In the genomic region with DNA sequence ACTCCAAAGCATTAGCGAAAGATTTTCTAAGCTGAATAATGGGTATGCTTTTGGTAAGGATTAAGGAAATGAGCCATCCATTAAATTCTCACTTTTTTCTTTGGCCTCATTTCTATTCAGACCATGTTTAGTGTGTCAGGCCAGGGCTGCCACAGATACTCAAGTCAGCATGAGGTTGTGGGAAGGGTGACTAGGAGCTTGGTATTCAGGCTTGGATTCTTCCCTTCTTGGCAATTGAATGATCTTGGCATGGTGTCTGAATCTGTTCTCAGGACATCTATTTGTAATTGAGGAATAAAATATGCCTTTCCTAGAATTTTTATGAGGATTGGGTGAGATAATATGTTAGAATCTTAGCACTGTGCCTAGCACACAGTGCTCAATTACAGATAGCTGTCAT, we compare ENCODE assay signal across 20 cellular contexts.
"Had no signal": no experiment of that assay in that cellular context is flagged by ENCODE, and none has a peak within 500 bp of the region (broad histone marks: within the 10 kb centered on the region; RNA-seq: fewer than 3 reads in every experiment).

No MANE protein-coding gene starts in this region.

- ATAC-seq: activated T-cell treated with anti-CD3 and anti-CD28 coated beads, Interleukin-2, amount 50 U/mL, for 4 hours; gastrocnemius medialis; left lobe of liver; sciatic nerve; stimulated activated naive B cell treated with anti-CD40 and anti-IgM and Interleukin-4, amounts not matched to agents 10 μg/mL and 1 μg/mL and 100 μg/mL, for 72 hours had no signal

- H3K36me3 ChIP-seq: breast epithelium, gastrocnemius medialis, uterus had no signal

- H3K4me3 ChIP-seq: breast epithelium, esophagus squamous epithelium, gastrocnemius medialis, lung, spleen, tibial nerve, uterus had no signal

- H3K4me1 ChIP-seq: breast epithelium, esophagus squamous epithelium, gastrocnemius medialis, spleen, tibial nerve, uterus had no signal

- DNase-seq: activated CD4-positive, alpha-beta T cell treated with anti-CD3 and anti-CD28 coated beads, Interleukin-2, amount 10 ng/mL, durations not matched to agents 24 days and 14 days; activated CD4-positive, CD25-positive, alpha-beta regulatory T cell; activated CD8-positive, alpha-beta memory T cell treated with anti-CD3 and anti-CD28 coated beads, Interleukin-2, amount 50 U/mL, for 4 hours; activated naive CD4-positive, alpha-beta T cell treated with anti-CD3 and anti-CD28 coated beads for 36 hours; activated T-cell treated with anti-CD3 and anti-CD28 coated beads, Interleukin-2, amount 50 U/mL, for 4 hours; cortex of kidney; esophagus squamous epithelium; gastrocnemius medialis; head of caudate nucleus; midbrain; nephron progenitor cell; nucleus accumbens; spleen; stimulated activated naive B cell treated with anti-CD40 and anti-IgM and Interleukin-4, amounts not matched to agents 10 μg/mL and 1 μg/mL and 100 μg/mL, for 72 hours; uterus had no signal

- H3K9me3 ChIP-seq: breast epithelium, esophagus squamous epithelium, gastrocnemius medialis, spleen, tibial nerve, uterus had no signal

- H3K27me3 ChIP-seq: breast epithelium, esophagus squamous epithelium, gastrocnemius medialis, spleen, tibial nerve, uterus had no signal
